Comparison of ENCODE assay signal across 8 cellular contexts in the genomic region with DNA sequence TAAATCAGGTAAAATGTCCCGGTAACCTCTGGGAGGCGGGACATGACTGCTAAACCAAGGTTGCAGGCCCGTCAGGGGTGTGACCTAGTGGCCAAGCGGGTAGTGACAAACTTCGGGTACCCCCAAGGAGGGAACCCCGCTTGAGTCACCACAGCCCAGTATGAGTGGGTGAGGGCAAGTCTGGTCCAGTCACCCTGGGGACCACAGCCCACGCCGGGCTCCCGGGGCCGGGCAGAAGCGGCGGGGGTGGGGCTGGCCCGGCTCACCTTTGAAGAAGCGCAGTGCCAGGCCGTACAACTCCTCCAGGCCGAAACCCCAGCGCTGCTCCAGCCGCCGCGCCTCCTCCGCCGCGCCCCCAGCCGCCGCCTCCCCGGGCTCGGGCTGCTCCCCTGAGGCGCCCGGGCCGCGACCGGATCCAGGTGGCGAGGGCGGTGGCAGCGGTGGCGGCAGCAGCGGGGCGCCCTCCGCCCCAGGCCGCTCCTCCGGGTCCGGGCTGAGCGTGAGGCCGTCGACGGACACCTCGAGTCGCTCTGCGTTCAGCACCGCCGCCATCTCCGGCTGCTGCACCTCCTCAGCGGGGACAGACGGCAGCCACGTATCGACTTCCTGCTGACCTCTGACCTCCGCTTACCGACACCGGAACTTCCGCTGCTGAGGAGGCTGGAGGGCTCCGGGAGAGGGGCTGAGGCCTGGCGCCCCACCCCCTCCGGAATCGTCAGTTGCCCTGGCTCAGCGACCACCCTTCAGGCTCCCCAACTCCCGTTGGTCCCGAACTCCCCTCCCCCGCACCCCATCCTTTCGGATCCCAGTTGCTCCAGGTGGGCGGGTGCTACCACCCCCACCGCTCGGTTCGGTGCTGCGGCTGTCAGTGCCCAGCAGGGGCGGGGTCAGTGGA. TPM values are rescaled to one million over a fixed set of nuclear protein-coding genes. Genes with fewer than 3 reads are reported as not detected.
DNase-seq lines count a peak whose midpoint lies in the region; TF ChIP-seq lines count a peak whose summit lies in the region.

ACBD3 (minus strand) TSS at position 618 of the 895 bp plus-strand sequence; CDS start at position 552, 66 bp downstream.

- peak; percentile 72 for DNase-seq in CMK (ENCODE audit: low read depth)
- DNase-seq in GM20000 (ENCODE audit: low spot score): peak; percentile 95
- peak; percentile 80 for DNase-seq in HT-29 (ENCODE audit: low spot score)
- DNase-seq in NK-92 treated with Interleukin-12 subunit alpha and Interleukin-12 subunit beta, amount 100 ng/mL, for 24 hours (lab: John Stamatoyannopoulos, UW): peak; percentile 78
- peak; percentile 62 to 68 for DNase-seq in activated CD8-positive, alpha-beta memory T cell treated with anti-CD3 and anti-CD28 coated beads for 1 hour (ENCODE audit: extremely low read depth in 1 of 2, low read depth in 1 of 2)
- DNase-seq in effector CD4-positive, alpha-beta T cell: peak; percentile 81
- peak; percentile 83 to 86 for DNase-seq in lung microvascular endothelial cell (ENCODE audit: low read depth in 2 of 2)
- peak; percentile 65 to 67 (median 66) for DNase-seq in stimulated activated CD4-positive, alpha-beta T cell treated with anti-CD3 and anti-CD28 coated beads, TNF-alpha, amount 100 ng/mL, for 4 hours (ENCODE audit: low read depth in 3 of 3)

- TF ChIP-seq CTCF in GM20000 (IDR thresholded peaks at IDR 0.05; ENCODE audit: extremely low read depth, missing control alignments): no peak

RNA-seq across cellular contexts. Expression of gene ACBD3, which starts in this region (rescaled TPM):
- total RNA-seq in HT-29 (2014; rRNA removed; shearing (Covaris generic)): 20.0 and 20.5 TPM in 2 replicates
- 22.7 and 33.9 TPM in 2 replicates for total RNA-seq in lung microvascular endothelial cell

Comparison
In these comparisons a context has a peak if more than half of its experiments do, and no peak if none do; other contexts are left out.
1. Peak in every context shown above with its lines: DNase-seq.